10 cellular contexts compared by ENCODE assay signal in genomic region chr22:19843857-19844422, GRCh38. TPM values are rescaled to one million over a fixed set of nuclear protein-coding genes. Genes with fewer than 3 reads are reported as not detected.
DNase-seq lines count a peak whose midpoint lies in the region; ATAC-seq and TF ChIP-seq lines count a peak whose summit lies in the region.
"Had no signal": no experiment of that assay in that cellular context is flagged by ENCODE, and none has a peak within 500 bp of the region (broad histone marks: within the 10 kb centered on the region; RNA-seq: fewer than 3 reads in every experiment).

No MANE protein-coding gene starts in this region.

- no peaks in the 10 kb centered on the region for H3K9me3 ChIP-seq in T-helper 17 cell (ENCODE audit: control insufficient read depth, low read length, poor library complexity, severe bottlenecking)
- H3K9me3 ChIP-seq in right cardiac atrium (ENCODE audit: control insufficient read depth, low read length), result no peaks in the 10 kb centered on the region
- no peaks in the 10 kb centered on the region for H3K9me3 ChIP-seq in spleen
- no peaks in the 10 kb centered on the region for H3K9me3 ChIP-seq in MM.1S (replicated peaks; ENCODE audit: insufficient read depth, low read length)
- H3K9me3 ChIP-seq in MG63, result no peaks in the 10 kb centered on the region

- H3K4me1 Mint-ChIP-seq in T-helper 17 cell, result peaks cover 13% of the 10 kb centered on the region
- H3K4me1 Mint-ChIP-seq in GM23338, result peaks cover 13% of the 10 kb centered on the region; the same call in 2 of the 3 replicates

- H3K4me3 Mint-ChIP-seq in T-helper 17 cell, result peak overlapping the region; percentile 41
- H3K4me3 Mint-ChIP-seq in GM23338, result no peak overlapping the region

- no peaks in the 10 kb centered on the region for H3K27me3 ChIP-seq in right cardiac atrium (ENCODE audit: control insufficient read depth, insufficient read depth)
- H3K27me3 ChIP-seq in spleen (replicated peaks in 1 of 7), result no peaks in the 10 kb centered on the region
- H3K27me3 ChIP-seq in MM.1S (replicated peaks; ENCODE audit: insufficient read depth, low read length), result no peaks in the 10 kb centered on the region
- H3K27me3 ChIP-seq in GM23338 (ENCODE audit: insufficient read depth), result no peaks in the 10 kb centered on the region
- H3K27me3 ChIP-seq in MG63, result no peaks in the 10 kb centered on the region

- intact Hi-C loops in right cardiac atrium (cut with DNase I) (no loop called here), spleen (cut with DNase I; ENCODE audit: low total_unique reads) (no loop called here)

- H2AFZ ChIP-seq in MM.1S (ENCODE audit: low read length) (no peak overlapping the region), GM23338 (no peak overlapping the region)

- H3K4me1 ChIP-seq in right cardiac atrium (ENCODE audit: control insufficient read depth, insufficient read depth, low read length) (peaks cover 3% of the 10 kb centered on the region), spleen (peaks cover 23 to 65% (median 50%) of the 10 kb centered on the region in 6 donors), MM.1S (ENCODE audit: low read length) (peaks cover 12% of the 10 kb centered on the region), GM23338 (ENCODE audit: insufficient read depth) (no peaks in the 10 kb centered on the region)

- H3K9me2 ChIP-seq in MM.1S (replicated peaks; ENCODE audit: insufficient read depth, low read length) (no peaks in the 10 kb centered on the region), GM23338 (ENCODE audit: insufficient read depth) (no peaks in the 10 kb centered on the region)

- no peaks in the 10 kb centered on the region for H3K27me3 Mint-ChIP-seq in T-helper 17 cell
- peaks cover 16% of the 10 kb centered on the region for H3K27me3 Mint-ChIP-seq in GM23338 (ENCODE audit: insufficient read depth, low read depth, poor library complexity)

- H3K9me3 Mint-ChIP-seq in GM23338, result no peaks in the 10 kb centered on the region; the same call in 2 of the 3 replicates

- no peak overlapping the region for H3K27ac Mint-ChIP-seq in T-helper 17 cell
- no peak overlapping the region; the same call in 1 of the 2 replicates for H3K27ac Mint-ChIP-seq in GM23338

- H4K20me1 ChIP-seq in MM.1S (ENCODE audit: insufficient read depth, low read length) (no peaks in the 10 kb centered on the region), GM23338 (replicated peaks; ENCODE audit: insufficient read depth) (peaks cover 6% of the 10 kb centered on the region)

- in situ Hi-C loops in GM13976 (cut with MboI; ENCODE audit: low sequenced_read_pairs, unreplicated experiment), result no loop called here

- TF ChIP-seq CTCF in GM13976 (IDR thresholded peaks at IDR 0.05; ENCODE audit: borderline replicate concordance, control extremely low read depth, extremely low read depth, insufficient read depth, missing control alignments), result no peak
- no peak for TF ChIP-seq CTCF in spleen (IDR thresholded peaks at IDR 0.05 in 8 of 11, conservative IDR thresholded peaks at IDR 0.05 in 3 of 11)
- no peak for TF ChIP-seq CTCF in MM.1S (IDR thresholded peaks at IDR 0.05; ENCODE audit: low read length)
- no peak for TF ChIP-seq CTCF in GM23338 (conservative IDR thresholded peaks at IDR 0.05; ENCODE audit: low read depth in 2 of 2)

- TF ChIP-seq POLR2A in spleen (IDR thresholded peaks at IDR 0.05), result no peak

- H3K36me3 Mint-ChIP-seq in T-helper 17 cell (ENCODE audit: low read depth) (no peaks in the 10 kb centered on the region), GM23338 (ENCODE audit: low read depth) (peaks cover 10% of the 10 kb centered on the region; the same call in 2 of the 3 replicates)

- DNase-seq in GM13976 (ENCODE audit: low spot score), result peak; percentile 17
- DNase-seq in T-helper 17 cell, result no peak
- peak in 1 of 3 donors; percentile 76 for DNase-seq in right cardiac atrium
- DNase-seq in spleen, result peak; percentile 73
- no peak for DNase-seq in MM.1S
- DNase-seq in GM23338 (ENCODE audit: low spot score), result no peak
- no peak for DNase-seq in MG63
- DNase-seq: activated CD8-positive, alpha-beta memory T cell treated with anti-CD3 and anti-CD28 coated beads, Interleukin-2, amount 50 U/mL, for 4 hours; kidney glomerular epithelial cell had no signal

- WGBS in right cardiac atrium, result 74% methylated on average over 11 of the region's 11 CpGs
- 46 to 75% (median 54%) methylated on average over 3 to 11 of the region's 11 CpGs for WGBS in spleen, 5 donors

- H3K9ac ChIP-seq in MM.1S (ENCODE audit: low read length), result no peak overlapping the region

- H3K4me2 ChIP-seq in MM.1S (ENCODE audit: low read depth, low read length) (no peak overlapping the region), GM23338 (no peak overlapping the region)

- no peak overlapping the region for H3K4me3 ChIP-seq in right cardiac atrium (ENCODE audit: low read length)
- H3K4me3 ChIP-seq in spleen, result peak overlapping the region in 1 of 8 donors; percentile 33
- H3K4me3 ChIP-seq in MM.1S (ENCODE audit: low read length), result no peak overlapping the region
- no peak overlapping the region for H3K4me3 ChIP-seq in GM23338
- no peak overlapping the region for H3K4me3 ChIP-seq in MG63

- H3K27ac ChIP-seq in right cardiac atrium (ENCODE audit: low read length) (peak overlapping the region; percentile 24), spleen (peak overlapping the region; percentile 26 to 84 (median 75)), MM.1S (ENCODE audit: low read length) (no peak overlapping the region), GM23338 (ENCODE audit: low read depth) (no peak overlapping the region)

- H3K79me2 ChIP-seq in MM.1S (ENCODE audit: low read length) (peaks cover 24% of the 10 kb centered on the region), GM23338 (replicated peaks; ENCODE audit: insufficient read depth) (peaks cover 6% of the 10 kb centered on the region)

- H3F3A ChIP-seq in MM.1S (ENCODE audit: insufficient read depth, low read length) (peaks cover 5% of the 10 kb centered on the region; the same call in 1 of the 2 replicates), GM23338 (replicated peaks; ENCODE audit: low read depth) (no peaks in the 10 kb centered on the region)

- H3K36me3 ChIP-seq in spleen, result peaks cover 0 to 13% (median 0%) of the 10 kb centered on the region in 6 donors
- H3K36me3 ChIP-seq in MM.1S (replicated peaks; ENCODE audit: insufficient read depth, low read length), result no peaks in the 10 kb centered on the region
- no peaks in the 10 kb centered on the region for H3K36me3 ChIP-seq in GM23338 (ENCODE audit: insufficient read depth)
- H3K36me3 ChIP-seq in MG63, result peaks cover 7% of the 10 kb centered on the region

- ATAC-seq in T-helper 17 cell, result no peak
- ATAC-seq in right cardiac atrium, result peak; percentile 20 to 25
- no peak for ATAC-seq in GM19035 (IDR thresholded peaks at IDR 0.05; ENCODE audit: unreplicated experiment)
- ATAC-seq in GM23338, result no peak

TF ChIP-seq in GM23338, 12 proteins besides CTCF, POLR2A, EP300 and RAD21:
- no peak for TF ChIP-seq ZNF114 (CRISPR knock-in tag; IDR thresholded peaks at IDR 0.05)

RNA-seq across cellular contexts. Expression of gene GNB1L, which starts 10.7 kb away (rescaled TPM):
- 1 to 10 TPM; 5.0 to 6.2 TPM for total RNA-seq in T-helper 17 cell
- total RNA-seq in right cardiac atrium, result 1 to 10 TPM; 2.8 to 4.9 (median 4.0) TPM
- 2.1 TPM for polyA plus RNA-seq in right cardiac atrium
- total RNA-seq in spleen, result 1 to 10 TPM; 5.7 to 8.1 (median 7.9) TPM
- 10 to 100 TPM in 2 of 3 donors, 1 to 10 TPM in 1; 7.7 to 10.4 (median 10.1) TPM for polyA plus RNA-seq in spleen
- 19.2 and 27.8 TPM in 2 replicates for total RNA-seq in GM23338 (2014; rRNA removed; shearing (Covaris generic))
- polyA plus RNA-seq in GM23338 (2016; fragmentation: Nextera tagmentation; extraction: Ambion mirVana), result 15.2 and 17.4 TPM in 2 replicates
- total RNA-seq in MG63 (2014; rRNA removed; shearing (Covaris generic); ENCODE audit: low replicate concordance), result 10.3 and 25.2 TPM in 2 replicates

RNA-seq across cellular contexts. Expression of gene RTL10, which starts 10.7 kb away (rescaled TPM):
- 10 to 100 TPM; 12.4 to 13.1 TPM for total RNA-seq in T-helper 17 cell
- 1 to 10 TPM; 6.8 to 9.9 (median 8.8) TPM for total RNA-seq in right cardiac atrium
- polyA plus RNA-seq in right cardiac atrium, result 5.8 TPM
- total RNA-seq in spleen, result 10 to 100 TPM; 17.0 to 22.9 (median 18.8) TPM
- 10 to 100 TPM in 2 of 3 donors, 1 to 10 TPM in 1; 8.3 to 13.4 (median 10.8) TPM for polyA plus RNA-seq in spleen
- total RNA-seq in GM23338 (2014; rRNA removed; shearing (Covaris generic)), result 17.4 and 19.2 TPM in 2 replicates
- 7.8 and 9.4 TPM in 2 replicates for polyA plus RNA-seq in GM23338 (2016; fragmentation: Nextera tagmentation; extraction: Ambion mirVana)
- total RNA-seq in MG63 (2014; rRNA removed; shearing (Covaris generic); ENCODE audit: low replicate concordance), result 3.7 and 7.2 TPM in 2 replicates

Comparison
In these comparisons a context has a peak if more than half of its experiments do, and no peak if none do; other contexts are left out.
1. DNase-seq: peak in GM13976 (single experiment) and spleen (single experiment); none in T-helper 17 cell (0 of 3), MM.1S (single experiment), GM23338 (single experiment) and MG63 (single experiment).
2. ATAC-seq: peak in right cardiac atrium (2 of 2); none in T-helper 17 cell (single experiment), GM19035 (single experiment) and GM23338 (single experiment).
3. H3K27ac ChIP-seq: peak in right cardiac atrium (single experiment) and spleen (8 of 8); none in MM.1S (single experiment) and GM23338 (single experiment).